Comparison of ENCODE assay signal across 1 cellular context in the genomic region with DNA sequence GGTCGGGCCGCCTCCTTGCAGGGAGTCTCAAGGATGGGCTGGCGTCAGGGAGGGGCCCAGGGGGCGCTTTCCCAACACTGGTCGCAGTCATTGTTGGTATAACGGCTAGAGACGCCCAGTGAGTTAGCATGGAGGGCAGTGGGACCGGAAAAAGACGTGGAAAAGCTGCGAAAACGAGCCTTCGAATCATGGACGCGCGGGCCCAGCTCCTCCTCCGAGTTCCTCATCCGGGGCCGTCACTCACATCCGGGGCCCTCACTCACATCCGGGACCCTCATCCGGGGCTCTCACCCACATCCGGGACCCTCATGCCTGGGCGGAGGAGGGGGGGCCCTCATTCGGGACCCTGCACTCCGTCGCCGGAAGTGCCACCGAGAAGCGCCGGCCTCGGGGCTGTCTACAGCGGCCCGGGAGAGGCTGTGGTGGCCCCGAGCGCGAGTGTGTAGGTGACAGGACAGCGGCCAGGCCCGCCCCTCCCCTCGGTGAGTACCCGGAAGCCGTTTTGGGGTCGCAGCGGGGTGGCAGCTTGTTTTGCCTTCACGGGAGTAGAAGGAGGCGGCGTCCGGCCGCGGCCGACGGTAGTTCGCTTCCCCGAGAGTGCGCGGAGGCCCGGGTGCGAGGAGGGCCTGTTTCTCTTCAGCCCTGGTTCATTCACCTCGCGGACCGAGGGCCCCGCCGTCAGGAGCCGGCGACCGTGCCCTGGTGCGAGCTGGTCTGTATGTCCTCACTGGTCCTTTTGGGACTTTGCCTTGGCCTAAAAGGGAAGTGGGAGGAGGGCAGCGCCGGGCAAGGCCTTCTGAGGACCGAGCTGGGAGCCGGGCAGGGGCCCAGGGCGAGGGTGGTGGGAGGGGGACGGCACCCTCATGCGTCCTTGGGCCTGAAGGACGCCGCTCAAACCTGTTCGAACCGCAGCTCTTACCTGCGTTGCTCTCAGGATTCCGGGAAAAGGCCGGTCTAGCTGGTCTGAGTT.
TF ChIP-seq lines count a peak whose summit lies in the region.

A gene with protein sequence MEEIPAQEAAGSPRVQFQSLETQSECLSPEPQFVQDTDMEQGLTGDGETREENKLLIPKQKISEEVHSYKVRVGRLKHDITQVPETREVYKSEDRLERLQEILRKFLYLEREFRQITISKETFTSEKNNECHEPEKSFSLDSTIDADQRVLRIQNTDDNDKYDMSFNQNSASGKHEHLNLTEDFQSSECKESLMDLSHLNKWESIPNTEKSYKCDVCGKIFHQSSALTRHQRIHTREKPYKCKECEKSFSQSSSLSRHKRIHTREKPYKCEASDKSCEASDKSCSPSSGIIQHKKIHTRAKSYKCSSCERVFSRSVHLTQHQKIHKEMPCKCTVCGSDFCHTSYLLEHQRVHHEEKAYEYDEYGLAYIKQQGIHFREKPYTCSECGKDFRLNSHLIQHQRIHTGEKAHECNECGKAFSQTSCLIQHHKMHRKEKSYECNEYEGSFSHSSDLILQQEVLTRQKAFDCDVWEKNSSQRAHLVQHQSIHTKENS (plus strand): TSS at position 337 of the 970 bp plus-strand sequence. CDS start 1,918 bp downstream, outside the sequence.

TF ChIP-seq in K562, 482 proteins besides CTCF, POLR2A, EP300 and RAD21 (continued from another document and continues in another):
- TF ChIP-seq, protein P1, sequence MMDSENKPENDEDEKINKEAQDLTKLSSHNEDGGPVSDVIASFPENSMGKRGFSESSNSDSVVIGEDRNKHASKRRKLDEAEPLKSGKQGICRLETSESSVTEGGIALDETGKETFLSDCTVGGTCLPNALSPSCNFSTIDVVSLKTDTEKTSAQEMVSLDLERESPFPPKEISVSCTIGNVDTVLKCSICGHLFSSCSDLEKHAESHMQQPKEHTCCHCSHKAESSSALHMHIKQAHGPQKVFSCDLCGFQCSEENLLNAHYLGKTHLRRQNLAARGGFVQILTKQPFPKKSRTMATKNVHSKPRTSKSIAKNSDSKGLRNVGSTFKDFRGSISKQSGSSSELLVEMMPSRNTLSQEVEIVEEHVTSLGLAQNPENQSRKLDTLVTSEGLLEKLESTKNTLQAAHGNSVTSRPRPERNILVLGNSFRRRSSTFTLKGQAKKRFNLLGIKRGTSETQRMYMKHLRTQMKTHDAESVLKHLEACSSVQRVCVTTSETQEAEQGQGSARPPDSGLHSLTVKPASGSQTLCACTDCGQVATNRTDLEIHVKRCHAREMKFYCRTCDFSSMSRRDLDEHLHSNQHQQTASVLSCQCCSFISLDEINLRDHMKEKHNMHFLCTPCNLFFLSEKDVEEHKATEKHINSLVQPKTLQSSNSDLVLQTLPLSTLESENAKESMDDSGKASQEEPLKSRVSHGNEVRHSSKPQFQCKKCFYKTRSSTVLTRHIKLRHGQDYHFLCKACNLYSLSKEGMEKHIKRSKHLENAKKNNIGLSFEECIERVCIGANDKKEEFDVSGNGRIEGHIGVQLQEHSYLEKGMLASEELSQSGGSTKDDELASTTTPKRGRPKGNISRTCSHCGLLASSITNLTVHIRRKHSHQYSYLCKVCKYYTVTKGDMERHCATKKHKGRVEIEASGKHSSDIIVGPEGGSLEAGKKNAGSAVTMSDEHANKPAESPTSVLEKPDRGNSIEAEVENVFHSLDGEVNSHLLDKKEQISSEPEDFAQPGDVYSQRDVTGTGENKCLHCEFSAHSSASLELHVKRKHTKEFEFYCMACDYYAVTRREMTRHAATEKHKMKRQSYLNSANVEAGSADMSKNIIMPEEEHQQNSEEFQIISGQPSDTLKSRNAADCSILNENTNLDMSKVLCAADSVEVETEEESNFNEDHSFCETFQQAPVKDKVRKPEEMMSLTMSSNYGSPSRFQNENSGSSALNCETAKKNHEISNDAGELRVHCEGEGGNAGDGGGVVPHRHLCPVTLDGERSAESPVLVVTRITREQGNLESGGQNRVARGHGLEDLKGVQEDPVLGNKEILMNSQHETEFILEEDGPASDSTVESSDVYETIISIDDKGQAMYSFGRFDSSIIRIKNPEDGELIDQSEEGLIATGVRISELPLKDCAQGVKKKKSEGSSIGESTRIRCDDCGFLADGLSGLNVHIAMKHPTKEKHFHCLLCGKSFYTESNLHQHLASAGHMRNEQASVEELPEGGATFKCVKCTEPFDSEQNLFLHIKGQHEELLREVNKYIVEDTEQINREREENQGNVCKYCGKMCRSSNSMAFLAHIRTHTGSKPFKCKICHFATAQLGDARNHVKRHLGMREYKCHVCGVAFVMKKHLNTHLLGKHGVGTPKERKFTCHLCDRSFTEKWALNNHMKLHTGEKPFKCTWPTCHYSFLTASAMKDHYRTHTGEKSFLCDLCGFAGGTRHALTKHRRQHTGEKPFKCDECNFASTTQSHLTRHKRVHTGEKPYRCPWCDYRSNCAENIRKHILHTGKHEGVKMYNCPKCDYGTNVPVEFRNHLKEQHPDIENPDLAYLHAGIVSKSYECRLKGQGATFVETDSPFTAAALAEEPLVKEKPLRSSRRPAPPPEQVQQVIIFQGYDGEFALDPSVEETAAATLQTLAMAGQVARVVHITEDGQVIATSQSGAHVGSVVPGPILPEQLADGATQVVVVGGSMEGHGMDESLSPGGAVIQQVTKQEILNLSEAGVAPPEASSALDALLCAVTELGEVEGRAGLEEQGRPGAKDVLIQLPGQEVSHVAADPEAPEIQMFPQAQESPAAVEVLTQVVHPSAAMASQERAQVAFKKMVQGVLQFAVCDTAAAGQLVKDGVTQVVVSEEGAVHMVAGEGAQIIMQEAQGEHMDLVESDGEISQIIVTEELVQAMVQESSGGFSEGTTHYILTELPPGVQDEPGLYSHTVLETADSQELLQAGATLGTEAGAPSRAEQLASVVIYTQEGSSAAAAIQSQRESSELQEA (IDR thresholded peaks at IDR 0.05; ENCODE audit: low read depth): no peak
- TF ChIP-seq, protein P2, sequence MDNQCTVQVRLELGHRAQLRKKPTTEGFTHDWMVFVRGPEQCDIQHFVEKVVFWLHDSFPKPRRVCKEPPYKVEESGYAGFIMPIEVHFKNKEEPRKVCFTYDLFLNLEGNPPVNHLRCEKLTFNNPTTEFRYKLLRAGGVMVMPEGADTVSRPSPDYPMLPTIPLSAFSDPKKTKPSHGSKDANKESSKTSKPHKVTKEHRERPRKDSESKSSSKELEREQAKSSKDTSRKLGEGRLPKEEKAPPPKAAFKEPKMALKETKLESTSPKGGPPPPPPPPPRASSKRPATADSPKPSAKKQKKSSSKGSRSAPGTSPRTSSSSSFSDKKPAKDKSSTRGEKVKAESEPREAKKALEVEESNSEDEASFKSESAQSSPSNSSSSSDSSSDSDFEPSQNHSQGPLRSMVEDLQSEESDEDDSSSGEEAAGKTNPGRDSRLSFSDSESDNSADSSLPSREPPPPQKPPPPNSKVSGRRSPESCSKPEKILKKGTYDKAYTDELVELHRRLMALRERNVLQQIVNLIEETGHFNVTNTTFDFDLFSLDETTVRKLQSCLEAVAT (IDR thresholded peaks at IDR 0.05): peak in 1 of 2 experiments; percentile 60; a peak in 2 of 4 replicates
- TF ChIP-seq MEIS2 (IDR thresholded peaks at IDR 0.05; ENCODE audit: partially characterized antibody) (peak; percentile 35), ZNF12 (CRISPR knock-in tag; IDR thresholded peaks at IDR 0.05) (no peak), MCM2 (IDR thresholded peaks at IDR 0.05; ENCODE audit: low read depth) (no peak), ZNF408 (CRISPR knock-in tag; IDR thresholded peaks at IDR 0.05; ENCODE audit: low read depth) (no peak), COPS2 (conservative IDR thresholded peaks at IDR 0.05) (no peak), NCOR1 (IDR thresholded peaks at IDR 0.05) (no peak)
- TF ChIP-seq, protein P3, sequence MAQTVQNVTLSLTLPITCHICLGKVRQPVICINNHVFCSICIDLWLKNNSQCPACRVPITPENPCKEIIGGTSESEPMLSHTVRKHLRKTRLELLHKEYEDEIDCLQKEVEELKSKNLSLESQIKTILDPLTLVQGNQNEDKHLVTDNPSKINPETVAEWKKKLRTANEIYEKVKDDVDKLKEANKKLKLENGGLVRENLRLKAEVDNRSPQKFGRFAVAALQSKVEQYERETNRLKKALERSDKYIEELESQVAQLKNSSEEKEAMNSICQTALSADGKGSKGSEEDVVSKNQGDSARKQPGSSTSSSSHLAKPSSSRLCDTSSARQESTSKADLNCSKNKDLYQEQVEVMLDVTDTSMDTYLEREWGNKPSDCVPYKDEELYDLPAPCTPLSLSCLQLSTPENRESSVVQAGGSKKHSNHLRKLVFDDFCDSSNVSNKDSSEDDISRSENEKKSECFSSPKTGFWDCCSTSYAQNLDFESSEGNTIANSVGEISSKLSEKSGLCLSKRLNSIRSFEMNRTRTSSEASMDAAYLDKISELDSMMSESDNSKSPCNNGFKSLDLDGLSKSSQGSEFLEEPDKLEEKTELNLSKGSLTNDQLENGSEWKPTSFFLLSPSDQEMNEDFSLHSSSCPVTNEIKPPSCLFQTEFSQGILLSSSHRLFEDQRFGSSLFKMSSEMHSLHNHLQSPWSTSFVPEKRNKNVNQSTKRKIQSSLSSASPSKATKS (CRISPR knock-in tag; IDR thresholded peaks at IDR 0.05): no peak
- TF ChIP-seq, protein P4, sequence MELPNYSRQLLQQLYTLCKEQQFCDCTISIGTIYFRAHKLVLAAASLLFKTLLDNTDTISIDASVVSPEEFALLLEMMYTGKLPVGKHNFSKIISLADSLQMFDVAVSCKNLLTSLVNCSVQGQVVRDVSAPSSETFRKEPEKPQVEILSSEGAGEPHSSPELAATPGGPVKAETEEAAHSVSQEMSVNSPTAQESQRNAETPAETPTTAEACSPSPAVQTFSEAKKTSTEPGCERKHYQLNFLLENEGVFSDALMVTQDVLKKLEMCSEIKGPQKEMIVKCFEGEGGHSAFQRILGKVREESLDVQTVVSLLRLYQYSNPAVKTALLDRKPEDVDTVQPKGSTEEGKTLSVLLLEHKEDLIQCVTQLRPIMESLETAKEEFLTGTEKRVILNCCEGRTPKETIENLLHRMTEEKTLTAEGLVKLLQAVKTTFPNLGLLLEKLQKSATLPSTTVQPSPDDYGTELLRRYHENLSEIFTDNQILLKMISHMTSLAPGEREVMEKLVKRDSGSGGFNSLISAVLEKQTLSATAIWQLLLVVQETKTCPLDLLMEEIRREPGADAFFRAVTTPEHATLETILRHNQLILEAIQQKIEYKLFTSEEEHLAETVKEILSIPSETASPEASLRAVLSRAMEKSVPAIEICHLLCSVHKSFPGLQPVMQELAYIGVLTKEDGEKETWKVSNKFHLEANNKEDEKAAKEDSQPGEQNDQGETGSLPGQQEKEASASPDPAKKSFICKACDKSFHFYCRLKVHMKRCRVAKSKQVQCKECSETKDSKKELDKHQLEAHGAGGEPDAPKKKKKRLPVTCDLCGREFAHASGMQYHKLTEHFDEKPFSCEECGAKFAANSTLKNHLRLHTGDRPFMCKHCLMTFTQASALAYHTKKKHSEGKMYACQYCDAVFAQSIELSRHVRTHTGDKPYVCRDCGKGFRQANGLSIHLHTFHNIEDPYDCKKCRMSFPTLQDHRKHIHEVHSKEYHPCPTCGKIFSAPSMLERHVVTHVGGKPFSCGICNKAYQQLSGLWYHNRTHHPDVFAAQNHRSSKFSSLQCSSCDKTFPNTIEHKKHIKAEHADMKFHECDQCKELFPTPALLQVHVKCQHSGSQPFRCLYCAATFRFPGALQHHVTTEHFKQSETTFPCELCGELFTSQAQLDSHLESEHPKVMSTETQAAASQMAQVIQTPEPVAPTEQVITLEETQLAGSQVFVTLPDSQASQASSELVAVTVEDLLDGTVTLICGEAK (IDR thresholded peaks at IDR 0.05): peak; percentile 83
- TF ChIP-seq, protein P4 (CRISPR knock-in tag; IDR thresholded peaks at IDR 0.05): no peak
- TF ChIP-seq, protein P5, sequence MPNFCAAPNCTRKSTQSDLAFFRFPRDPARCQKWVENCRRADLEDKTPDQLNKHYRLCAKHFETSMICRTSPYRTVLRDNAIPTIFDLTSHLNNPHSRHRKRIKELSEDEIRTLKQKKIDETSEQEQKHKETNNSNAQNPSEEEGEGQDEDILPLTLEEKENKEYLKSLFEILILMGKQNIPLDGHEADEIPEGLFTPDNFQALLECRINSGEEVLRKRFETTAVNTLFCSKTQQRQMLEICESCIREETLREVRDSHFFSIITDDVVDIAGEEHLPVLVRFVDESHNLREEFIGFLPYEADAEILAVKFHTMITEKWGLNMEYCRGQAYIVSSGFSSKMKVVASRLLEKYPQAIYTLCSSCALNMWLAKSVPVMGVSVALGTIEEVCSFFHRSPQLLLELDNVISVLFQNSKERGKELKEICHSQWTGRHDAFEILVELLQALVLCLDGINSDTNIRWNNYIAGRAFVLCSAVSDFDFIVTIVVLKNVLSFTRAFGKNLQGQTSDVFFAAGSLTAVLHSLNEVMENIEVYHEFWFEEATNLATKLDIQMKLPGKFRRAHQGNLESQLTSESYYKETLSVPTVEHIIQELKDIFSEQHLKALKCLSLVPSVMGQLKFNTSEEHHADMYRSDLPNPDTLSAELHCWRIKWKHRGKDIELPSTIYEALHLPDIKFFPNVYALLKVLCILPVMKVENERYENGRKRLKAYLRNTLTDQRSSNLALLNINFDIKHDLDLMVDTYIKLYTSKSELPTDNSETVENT (CRISPR knock-in tag; IDR thresholded peaks at IDR 0.05): peak; percentile 18; the same call in 1 of the 2 replicates
- TF ChIP-seq, protein P6, sequence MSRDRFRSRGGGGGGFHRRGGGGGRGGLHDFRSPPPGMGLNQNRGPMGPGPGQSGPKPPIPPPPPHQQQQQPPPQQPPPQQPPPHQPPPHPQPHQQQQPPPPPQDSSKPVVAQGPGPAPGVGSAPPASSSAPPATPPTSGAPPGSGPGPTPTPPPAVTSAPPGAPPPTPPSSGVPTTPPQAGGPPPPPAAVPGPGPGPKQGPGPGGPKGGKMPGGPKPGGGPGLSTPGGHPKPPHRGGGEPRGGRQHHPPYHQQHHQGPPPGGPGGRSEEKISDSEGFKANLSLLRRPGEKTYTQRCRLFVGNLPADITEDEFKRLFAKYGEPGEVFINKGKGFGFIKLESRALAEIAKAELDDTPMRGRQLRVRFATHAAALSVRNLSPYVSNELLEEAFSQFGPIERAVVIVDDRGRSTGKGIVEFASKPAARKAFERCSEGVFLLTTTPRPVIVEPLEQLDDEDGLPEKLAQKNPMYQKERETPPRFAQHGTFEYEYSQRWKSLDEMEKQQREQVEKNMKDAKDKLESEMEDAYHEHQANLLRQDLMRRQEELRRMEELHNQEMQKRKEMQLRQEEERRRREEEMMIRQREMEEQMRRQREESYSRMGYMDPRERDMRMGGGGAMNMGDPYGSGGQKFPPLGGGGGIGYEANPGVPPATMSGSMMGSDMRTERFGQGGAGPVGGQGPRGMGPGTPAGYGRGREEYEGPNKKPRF (IDR thresholded peaks at IDR 0.05; ENCODE audit: low read depth, low read length): no peak
